In the genomic region with DNA sequence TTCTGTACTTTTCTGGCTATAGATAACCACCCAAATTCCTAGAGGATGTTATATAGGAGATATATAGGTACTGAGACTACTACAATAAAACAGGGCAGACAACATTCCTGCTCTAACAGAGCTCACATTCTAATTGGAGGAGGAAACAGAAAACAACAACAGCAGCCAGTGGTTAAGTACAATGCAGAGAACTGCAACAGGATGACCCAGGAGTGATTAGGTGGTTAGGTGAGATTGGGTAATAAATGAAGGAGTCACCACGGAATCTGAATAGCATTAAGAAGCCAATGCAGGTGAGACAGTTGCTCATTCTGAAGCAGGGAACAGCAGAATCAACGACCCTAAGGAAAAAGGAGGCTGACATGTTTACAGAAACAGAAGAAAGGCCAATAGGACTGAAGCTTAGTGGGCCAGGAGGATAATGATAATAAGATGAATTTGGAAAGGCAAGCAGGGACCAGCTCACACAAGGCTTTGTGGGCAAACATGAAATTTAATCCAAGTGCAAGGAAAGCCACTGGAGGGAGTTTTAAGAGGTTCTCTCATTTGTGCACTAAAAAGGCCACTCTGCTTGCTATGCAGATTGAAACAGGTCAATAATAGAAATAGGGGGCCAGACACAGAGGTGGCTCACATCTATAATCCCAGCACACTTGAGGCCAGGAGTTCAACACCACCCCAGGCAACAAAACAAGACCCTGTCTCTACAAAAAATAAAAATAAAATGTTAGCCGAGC, we compare ENCODE assay signal across 16 cellular contexts. TPM values are rescaled to one million over a fixed set of nuclear protein-coding genes. Genes with fewer than 3 reads are reported as not detected.
DNase-seq lines count a peak whose midpoint lies in the region; TF ChIP-seq lines count a peak whose summit lies in the region.
"Had no signal": no experiment of that assay in that cellular context is flagged by ENCODE, and none has a peak within 500 bp of the region (broad histone marks: within the 10 kb centered on the region; RNA-seq: fewer than 3 reads in every experiment).

No MANE protein-coding gene starts in this region.

- H3K4me1 ChIP-seq in HUES6 (ENCODE audit: control insufficient read depth, insufficient read depth, low read length): peaks cover 25% of the 10 kb centered on the region
- peaks cover 12% of the 10 kb centered on the region for H3K4me1 ChIP-seq in mesendoderm (ENCODE audit: control insufficient read depth, low read depth, low read length)
- H3K4me1 ChIP-seq in transverse colon: peaks cover 0 to 22% (median 5%) of the 10 kb centered on the region in 4 donors

- peaks cover 30% of the 10 kb centered on the region for H3K79me2 ChIP-seq in mesendoderm (ENCODE audit: control insufficient read depth, insufficient read depth, low read length)

- TF ChIP-seq CTCF in transverse colon (IDR thresholded peaks at IDR 0.05) (no peak), lower leg skin (IDR thresholded peaks at IDR 0.05) (no peak)

- peak overlapping the region; percentile 70 for H3K18ac ChIP-seq in mesendoderm (ENCODE audit: low read length)

- intact Hi-C loops in transverse colon (cut with DNase I; ENCODE audit: low total_unique reads) (loop anchor here (5.0 kb wide), 1 partner anchor 1342 kb away; no protein-coding TSS in a partner anchor), lower leg skin (cut with DNase I; ENCODE audit: low total_unique reads) (no loop called here)

- H4K5ac ChIP-seq in mesendoderm (ENCODE audit: low read length): no peak overlapping the region

- peak overlapping the region; percentile 11 for H3K4me2 ChIP-seq in mesendoderm (ENCODE audit: low read length)

- no peaks in the 10 kb centered on the region for H3K9me3 Mint-ChIP-seq in activated CD4-positive, alpha-beta memory T cell treated with anti-CD3 and anti-CD28 coated beads, Interleukin-2, amount 10 ng/mL, durations not matched to agents 7 days and 5 days
- H3K9me3 Mint-ChIP-seq: CD4-positive, alpha-beta memory T cell had no signal

- no peaks in the 10 kb centered on the region for H3K27me3 Mint-ChIP-seq in activated CD4-positive, alpha-beta memory T cell treated with anti-CD3 and anti-CD28 coated beads, Interleukin-2, amount 10 ng/mL, durations not matched to agents 7 days and 5 days
- H3K27me3 Mint-ChIP-seq: CD4-positive, alpha-beta memory T cell had no signal

- H2AK5ac ChIP-seq in mesendoderm (ENCODE audit: low read length): no peak overlapping the region

- peak overlapping the region; percentile 51 for H3K56ac ChIP-seq in mesendoderm (ENCODE audit: low read length)

- peaks cover under 1% of the 10 kb centered on the region for H3K4me1 Mint-ChIP-seq in activated CD4-positive, alpha-beta memory T cell treated with anti-CD3 and anti-CD28 coated beads, Interleukin-2, amount 10 ng/mL, durations not matched to agents 7 days and 5 days

- H2BK15ac ChIP-seq in mesendoderm (replicated peaks; ENCODE audit: low read depth): no peak overlapping the region

- H3K9me3 ChIP-seq in HUES6 (ENCODE audit: control insufficient read depth, insufficient read depth, low read depth, low read length) (no peaks in the 10 kb centered on the region), transverse colon (no peaks in the 10 kb centered on the region), MG63 (no peaks in the 10 kb centered on the region)
- H3K9me3 ChIP-seq: stomach had no signal

- H2BK120ac ChIP-seq in mesendoderm (ENCODE audit: low read depth, low read length): peak overlapping the region; percentile 51

- H4K8ac ChIP-seq in mesendoderm (ENCODE audit: low read depth, low read length): no peak overlapping the region

- H3K79me1 ChIP-seq in mesendoderm (ENCODE audit: low read length): peaks cover 8% of the 10 kb centered on the region

- H3K4me3 ChIP-seq in HUES6 (ENCODE audit: low read depth, low read length) (no peak overlapping the region), mesendoderm (ENCODE audit: low read length) (no peak overlapping the region), transverse colon (no peak overlapping the region), lower leg skin (ENCODE audit: low read depth, poor library complexity, severe bottlenecking) (no peak overlapping the region), MG63 (no peak overlapping the region)
- H3K4me3 ChIP-seq: stomach had no signal

- no peak overlapping the region for H3K23ac ChIP-seq in mesendoderm (ENCODE audit: low read length)

- H3K36me3 Mint-ChIP-seq in activated CD4-positive, alpha-beta memory T cell treated with anti-CD3 and anti-CD28 coated beads, Interleukin-2, amount 10 ng/mL, durations not matched to agents 7 days and 5 days (ENCODE audit: low read depth): no peaks in the 10 kb centered on the region

- peak overlapping the region; percentile 7; the same call in 1 of the 2 replicates for H3K27ac ChIP-seq in HUES6 (ENCODE audit: low read depth, low read length)
- peak overlapping the region; percentile 53 for H3K27ac ChIP-seq in mesendoderm (ENCODE audit: low read depth, low read length)
- no peak overlapping the region for H3K27ac ChIP-seq in transverse colon
- H3K27ac ChIP-seq: stomach had no signal

- CTCF ChIA-PET in activated CD4-positive, alpha-beta memory T cell treated with anti-CD3 and anti-CD28 coated beads, Interleukin-2, amount 10 ng/mL, durations not matched to agents 7 days and 5 days (lab: Charles Lee): no interaction called here

- TF ChIP-seq EP300 in transverse colon (IDR thresholded peaks at IDR 0.05; ENCODE audit: low read depth): no peak

- no peak for TF ChIP-seq POLR2A in transverse colon (IDR thresholded peaks at IDR 0.05)
- TF ChIP-seq POLR2A in lower leg skin (IDR thresholded peaks at IDR 0.05): no peak

- in situ Hi-C loops in transverse colon (cut with MboI; ENCODE audit: low pct_ligation_motif_present in 1 of 4, low pct_unique_long_range_greater_than_20kb in 1 of 4, low sequenced_read_pairs in 3 of 4): no loop called here

- no peak overlapping the region for H2BK5ac ChIP-seq in mesendoderm (ENCODE audit: low read length)

- no peak overlapping the region for H3K4me3 Mint-ChIP-seq in activated CD4-positive, alpha-beta memory T cell treated with anti-CD3 and anti-CD28 coated beads, Interleukin-2, amount 10 ng/mL, durations not matched to agents 7 days and 5 days
- H3K4me3 Mint-ChIP-seq: CD4-positive, alpha-beta memory T cell had no signal

- H3K36me3 ChIP-seq in HUES6 (ENCODE audit: control insufficient read depth, insufficient read depth, low read length) (no peaks in the 10 kb centered on the region), mesendoderm (ENCODE audit: control insufficient read depth, insufficient read depth, low read length) (no peaks in the 10 kb centered on the region), transverse colon (no peaks in the 10 kb centered on the region), MG63 (no peaks in the 10 kb centered on the region)
- H3K36me3 ChIP-seq: stomach had no signal

- no peak overlapping the region for H3K27ac Mint-ChIP-seq in activated CD4-positive, alpha-beta memory T cell treated with anti-CD3 and anti-CD28 coated beads, Interleukin-2, amount 10 ng/mL, durations not matched to agents 7 days and 5 days

- DNase-seq in DMS79 (lab: John Stamatoyannopoulos, UW) (peak; percentile 26), astrocyte of the hippocampus (ENCODE audit: low read depth, low spot score) (peak; percentile 9), mesendoderm (peak; percentile 95), transverse colon (no peak), lower leg skin (ENCODE audit: low spot score in 2 of 2) (no peak), MG63 (no peak)
- no peak for DNase-seq in activated CD4-positive, alpha-beta memory T cell treated with anti-CD3 and anti-CD28 coated beads, Interleukin-2, amount 10 ng/mL, durations not matched to agents 7 days and 5 days
- DNase-seq: activated naive CD4-positive, alpha-beta T cell treated with Interleukin-2 at 50 U/mL for 16 hours; CD4-positive, alpha-beta memory T cell; foreskin fibroblast; GOT3; Karpas-422; NCI-H526; stimulated activated CD4-positive, alpha-beta T cell treated with anti-CD3 and anti-CD28 coated beads, Interleukin-2, amount 100 ng/mL, for 48 hours; stomach had no signal

- H3K27me3 ChIP-seq in HUES6 (ENCODE audit: control insufficient read depth, insufficient read depth, low read length) (no peaks in the 10 kb centered on the region), mesendoderm (ENCODE audit: insufficient read depth, low read length, poor library complexity) (no peaks in the 10 kb centered on the region), transverse colon (no peaks in the 10 kb centered on the region), MG63 (no peaks in the 10 kb centered on the region)
- H3K27me3 ChIP-seq: stomach had no signal

- peak overlapping the region; percentile 79 for H3K4ac ChIP-seq in mesendoderm (ENCODE audit: low read depth, low read length)

- no CpG with 5 or more reads among the region's 3 CpGs for whole genome bisulfite sequencing in mesendoderm (ENCODE audit: extremely low coverage, insufficient coverage, low lambda C conversion rate)
- WGBS in transverse colon (ENCODE audit: low coverage in 1 of 2), 2 donors: 52 to 62% methylated on average over 2 to 3 of the region's 3 CpGs
- 54 to 58% methylated on average over 3 of the region's 3 CpGs for WGBS in lower leg skin, 2 donors

- no peak overlapping the region for H3K9ac ChIP-seq in HUES6 (ENCODE audit: low read length)
- no peak overlapping the region for H3K9ac ChIP-seq in mesendoderm (ENCODE audit: low read length)

- POLR2A ChIA-PET in activated CD4-positive, alpha-beta memory T cell treated with anti-CD3 and anti-CD28 coated beads, Interleukin-2, amount 10 ng/mL, durations not matched to agents 7 days and 5 days (lab: Charles Lee): no interaction called here

RNA-seq across cellular contexts. Expression of gene REEP3, which starts 16.9 kb away (rescaled TPM):
- polyA plus RNA-seq in mesendoderm (2013, experiment 1 of 2): 15.0 TPM
- 15.6 TPM for polyA plus RNA-seq in mesendoderm (2013, experiment 2 of 2)
- total RNA-seq in transverse colon (10 to 100 TPM; 23.9 to 50.1 (median 36.7) TPM), lower leg skin (10 to 100 TPM; 39.8 to 58.4 (median 49.0) TPM)
- total RNA-seq in MG63 (2014; rRNA removed; shearing (Covaris generic); ENCODE audit: low replicate concordance): 18.5 and 61.6 TPM in 2 replicates
- 10 to 100 TPM; 22.8 to 26.9 TPM for total RNA-seq in activated CD4-positive, alpha-beta memory T cell treated with anti-CD3 and anti-CD28 coated beads, Interleukin-2, amount 10 ng/mL, durations not matched to agents 7 days and 5 days

RNA-seq across cellular contexts. Expression of gene JMJD1C, which starts 38.5 kb away (rescaled TPM):
- 65.5 TPM for polyA plus RNA-seq in mesendoderm (2013, experiment 1 of 2)
- 68.5 TPM for polyA plus RNA-seq in mesendoderm (2013, experiment 2 of 2)
- total RNA-seq in transverse colon (100 to 1,000 TPM in 1 of 4 donors, 10 to 100 TPM in 3; 56.7 to 128 (median 78.9) TPM), lower leg skin (10 to 100 TPM; 82.0 to 92.5 (median 84.9) TPM)
- total RNA-seq in MG63 (2014; rRNA removed; shearing (Covaris generic); ENCODE audit: low replicate concordance): 14.1 and 72.5 TPM in 2 replicates
- total RNA-seq in activated CD4-positive, alpha-beta memory T cell treated with anti-CD3 and anti-CD28 coated beads, Interleukin-2, amount 10 ng/mL, durations not matched to agents 7 days and 5 days: 10 to 100 TPM; 65.6 to 66.8 TPM

Comparison
In these comparisons a context has a peak if more than half of its experiments do, and no peak if none do; other contexts are left out.
1. DNase-seq: peak in DMS79 (single experiment), astrocyte of the hippocampus (single experiment) and mesendoderm (single experiment); none in transverse colon (single experiment), lower leg skin (0 of 2), MG63 (single experiment) and activated CD4-positive, alpha-beta memory T cell treated with anti-CD3 and anti-CD28 coated beads, Interleukin-2, amount 10 ng/mL, durations not matched to agents 7 days and 5 days (single experiment).
2. H3K27ac ChIP-seq: peak in HUES6 (single experiment) and mesendoderm (single experiment); none in transverse colon (0 of 4).